1 cellular context compared by ENCODE assay signal in the genomic region with DNA sequence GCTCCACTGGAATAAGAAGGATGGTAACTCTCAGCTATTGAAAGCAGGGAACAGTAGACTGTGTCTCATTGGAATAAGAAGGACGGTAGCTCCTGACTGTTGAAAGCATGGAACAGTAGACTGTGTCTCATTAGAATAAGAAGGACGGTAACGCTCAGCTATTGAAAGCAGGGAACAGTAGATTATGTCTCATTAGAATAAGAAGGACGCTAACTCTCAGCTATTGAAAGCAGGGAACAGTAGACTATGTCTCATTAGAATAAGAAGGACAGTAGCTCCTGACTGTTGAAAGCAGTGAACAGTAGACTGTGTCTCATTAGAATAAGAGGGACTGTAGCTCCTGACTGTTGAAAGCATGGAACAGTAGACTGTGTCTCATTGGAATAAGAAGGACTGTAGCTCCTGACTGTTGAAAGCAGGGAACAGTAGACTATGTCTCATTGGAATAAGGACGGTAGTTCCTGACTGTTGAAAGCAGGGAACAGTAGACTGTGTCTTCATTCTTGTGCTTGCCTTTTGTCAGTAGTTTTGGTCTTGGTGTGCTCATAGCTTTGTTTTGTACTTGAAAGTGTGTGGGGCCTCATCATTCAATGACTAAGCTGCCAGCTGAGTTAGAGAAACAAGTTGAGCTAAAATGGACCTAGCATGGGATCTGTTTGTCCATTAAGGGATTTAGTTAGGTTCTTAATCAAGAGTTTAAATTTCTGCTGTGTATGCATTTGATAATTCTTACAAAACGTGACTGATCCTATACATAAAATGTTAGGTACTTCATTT.
TF ChIP-seq lines count a peak whose summit lies in the region.

No MANE protein-coding gene starts in this region.

TF ChIP-seq in endothelial cell of umbilical vein, 7 proteins besides CTCF, POLR2A, EP300 and RAD21:
- TF ChIP-seq JUN (IDR thresholded peaks at IDR 0.05; ENCODE audit: borderline replicate concordance, insufficient read depth, insufficient read length, low read depth) (no peak), EZH2 (IDR thresholded peaks at IDR 0.05; ENCODE audit: borderline replicate concordance, low read depth, low read length, severe bottlenecking) (no peak), GATA2 (IDR thresholded peaks at IDR 0.05; ENCODE audit: insufficient read depth, insufficient read length, low read depth, low read length) (no peak), POLR2AphosphoS5 (IDR thresholded peaks at IDR 0.05; ENCODE audit: insufficient read depth, low read depth, low read length) (no peak), FOS (IDR thresholded peaks at IDR 0.05; ENCODE audit: borderline replicate concordance, insufficient read depth, low read length) (no peak), MYC (IDR thresholded peaks at IDR 0.05; ENCODE audit: low read depth, low read length) (no peak)
- TF ChIP-seq, protein P1, sequence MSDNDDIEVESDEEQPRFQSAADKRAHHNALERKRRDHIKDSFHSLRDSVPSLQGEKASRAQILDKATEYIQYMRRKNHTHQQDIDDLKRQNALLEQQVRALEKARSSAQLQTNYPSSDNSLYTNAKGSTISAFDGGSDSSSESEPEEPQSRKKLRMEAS (IDR thresholded peaks at IDR 0.05; ENCODE audit: insufficient read depth, insufficient read length), result no peak
TF ChIP-seq in endothelial cell of umbilical vein: peak in this region for 0.
